7 cellular contexts compared by ENCODE assay signal in genomic region chr20:47080365-47080764, GRCh38.
"Had no signal": no experiment of that assay in that cellular context is flagged by ENCODE, and none has a peak within 500 bp of the region (broad histone marks: within the 10 kb centered on the region; RNA-seq: fewer than 3 reads in every experiment).

No MANE protein-coding gene starts in this region.

- H3K4me3 Mint-ChIP-seq: IgD-negative memory B cell had no signal

- FAIRE-seq: HTR-8/SVneo, K562 had no signal

- ATAC-seq: K562 had no signal

- H3K4me1 Mint-ChIP-seq: IgD-negative memory B cell had no signal

- H3K27ac ChIP-seq: HL-60 had no signal

- H3K4me3 ChIP-seq: K562 had no signal

- H3K27ac Mint-ChIP-seq: IgD-negative memory B cell had no signal

- DNase-seq: IMR-90, KBM-7, KG1 had no signal
